15 cellular contexts compared by ENCODE assay signal in genomic region chr3:173353137-173353536, GRCh38. TPM values are rescaled to one million over a fixed set of nuclear protein-coding genes. Genes with fewer than 3 reads are reported as not detected.
"Had no signal": no experiment of that assay in that cellular context is flagged by ENCODE, and none has a peak within 500 bp of the region (broad histone marks: within the 10 kb centered on the region; RNA-seq: fewer than 3 reads in every experiment).

No MANE protein-coding gene starts in this region.

RNA-seq across cellular contexts. Expression of gene NLGN1, which starts 44.4 kb away (rescaled TPM):
- total RNA-seq: activated B cell treated with CpG ODN at 0.5 μM for 24 hours; activated CD4-positive, alpha-beta memory T cell treated with anti-CD3 and anti-CD28 coated beads for 36 hours; activated CD4-positive, alpha-beta T cell treated with anti-CD3 and anti-CD28 coated beads, Interleukin-2, amount 10 ng/mL, durations not matched to agents 24 days and 14 days; activated CD8-positive, alpha-beta memory T cell treated with anti-CD3 and anti-CD28 coated beads for 36 hours; activated CD8-positive, alpha-beta T cell treated with anti-CD3 and anti-CD28 coated beads for 36 hours; activated naive CD4-positive, alpha-beta T cell treated with anti-CD3 and anti-CD28 coated beads for 36 hours; activated naive CD4-positive, alpha-beta T cell treated with anti-CD3 and anti-CD28 coated beads, Interleukin-2, amount 50 U/mL, for 72 hours; activated naive CD8-positive, alpha-beta T cell treated with anti-CD3 and anti-CD28 coated beads for 36 hours; activated T-cell treated with anti-CD3 and anti-CD28 coated beads, Interleukin-2, amount 50 U/mL, for 4 hours; activated T-cell treated with anti-CD3 and anti-CD28 coated beads, Interleukin-2, amount 50 U/mL, for 72 hours; activated T-helper 1 cell treated with anti-CD3 and anti-CD28 coated beads, Interleukin-12 subunit alpha, Interleukin-12 subunit beta, Interleukin-2, Interleukin-4 antibody, amounts not matched to agents 30 ng/mL and 10 ng/mL and 1 ng/mL, durations not matched to agents 14 hours and 24 hours and 36 hours; activated T-helper 17 cell treated with anti-CD3 and anti-CD28 coated beads, Interleukin-2, amount 50 U/mL, for 72 hours; T-helper 1 cell treated with Interleukin-12 subunit alpha and Interleukin-12 subunit beta and Interleukin-4 antibody, amounts not matched to agents 30 ng/mL and 1 ng/mL, for 36 hours; T-helper 17 cell; T-helper 2 cell treated with Interferon-gamma antibody and Interleukin-4, amounts not matched to agents 100 ng/mL and 5 ng/mL, for 36 hours had no signal
